9 cellular contexts compared by ENCODE assay signal in genomic region chr17:68197997-68198930, GRCh38. TPM values are rescaled to one million over a fixed set of nuclear protein-coding genes. Genes with fewer than 3 reads are reported as not detected.
DNase-seq lines count a peak whose midpoint lies in the region; ATAC-seq, FAIRE-seq and TF ChIP-seq lines count a peak whose summit lies in the region.
"Had no signal": no experiment of that assay in that cellular context is flagged by ENCODE, and none has a peak within 500 bp of the region (broad histone marks: within the 10 kb centered on the region; RNA-seq: fewer than 3 reads in every experiment).

No MANE protein-coding gene starts in this region.

- peak overlapping the region in 1 of 3 donors; percentile 74 for H3K27ac Mint-ChIP-seq in CD4-positive, CD25-positive, alpha-beta regulatory T cell
- H3K27ac Mint-ChIP-seq in naive thymus-derived CD8-positive, alpha-beta T cell: peak overlapping the region in 4 of 10 donors; percentile 25 to 70 (median 42)
- H3K27ac Mint-ChIP-seq in HFFc6: no peak overlapping the region

- H2AFZ ChIP-seq in GM12878 (ENCODE audit: control insufficient read depth, low read depth, low read length) (no peak overlapping the region), OCI-LY7 (ENCODE audit: low read length) (no peak overlapping the region)

- H3K9me2 ChIP-seq in OCI-LY7 (ENCODE audit: insufficient read depth, low read length): no peaks in the 10 kb centered on the region

- no peak for TF ChIP-seq EP300 in GM12878 (IDR thresholded peaks at IDR 0.05; ENCODE audit: borderline replicate concordance in 1 of 2, control insufficient read depth in 1 of 2, low read depth in 2 of 2, low read length in 2 of 2)

- H4K20me1 ChIP-seq in GM12878 (ENCODE audit: control insufficient read depth, insufficient read depth) (no peaks in the 10 kb centered on the region), OCI-LY7 (ENCODE audit: insufficient read depth, low read length) (0 out of 2 replicates have a peak, but pooled peaks cover 4% of the 10 kb centered on the region)

- BruUV-seq in GM12878 (replicated peaks; lab: Mats Ljungman, UMichigan) (no TSS peak), OCI-LY7 (replicated peaks; lab: Mats Ljungman, UMichigan) (no TSS peak)

- H3K27ac ChIP-seq in CD4-positive, CD25-positive, alpha-beta regulatory T cell (ENCODE audit: insufficient read depth, low read length, poor library complexity, severe bottlenecking): no peak overlapping the region
- H3K27ac ChIP-seq in HUES6 (ENCODE audit: low read depth, low read length) (no peak overlapping the region), GM12878 (ENCODE audit: control insufficient read depth, insufficient read depth) (no peak overlapping the region), OCI-LY7 (ENCODE audit: low read depth, low read length, poor library complexity, severe bottlenecking) (no peak overlapping the region)

- POLR2A ChIA-PET in GM12878 (lab: Charles Lee): interaction anchor here (1.3 kb wide), 1 partner anchor 18 kb away, joined by 5 read pairs; no protein-coding TSS in a partner anchor
- POLR2A ChIA-PET in naive thymus-derived CD8-positive, alpha-beta T cell (lab: Charles Lee): interaction anchor here (0.5 to 14.4 kb wide), 5 partner anchors 15 to 201 kb away, joined by 3 to 224 read pairs (median 4); no protein-coding TSS in a partner anchor
- POLR2A ChIA-PET in OCI-LY7 (lab: Charles Lee): interaction anchor here (9.9 kb wide), 1 partner anchor 16 kb away, joined by 72 read pairs; no protein-coding TSS in a partner anchor

- in situ Hi-C loops in GM12878 (cut with MboI): no loop called here

- H3K79me2 ChIP-seq in GM12878 (ENCODE audit: control insufficient read depth, insufficient read depth, low read length) (no peaks in the 10 kb centered on the region), OCI-LY7 (ENCODE audit: insufficient read depth, low read depth, low read length) (peaks cover 15% of the 10 kb centered on the region)

- CTCF ChIA-PET in GM12878 (lab: Yijun Ruan, JAX): interaction anchor here (1.1 to 3.6 kb wide), 4 partner anchors 13 to 237 kb away, joined by 3 to 90 read pairs (median 6); no protein-coding TSS in a partner anchor
- CTCF ChIA-PET in OCI-LY7 (lab: Charles Lee; ENCODE audit: unreplicated experiment): no interaction called here

- peaks cover under 1 to 48% (median 15%) of the 10 kb centered on the region in 4 donors for H3K4me1 Mint-ChIP-seq in CD4-positive, CD25-positive, alpha-beta regulatory T cell
- H3K4me1 Mint-ChIP-seq in naive thymus-derived CD8-positive, alpha-beta T cell: peaks cover 11 to 43% (median 33%) of the 10 kb centered on the region in 4 donors
- peaks cover 10% of the 10 kb centered on the region for H3K4me1 Mint-ChIP-seq in HFFc6 (ENCODE audit: low read depth)

- no peak overlapping the region for H3K9ac ChIP-seq in HUES6 (ENCODE audit: low read length)
- no peak overlapping the region for H3K9ac ChIP-seq in GM12878 (ENCODE audit: control insufficient read depth, insufficient read depth, low read length)

- ATAC-seq in CD4-positive, CD25-positive, alpha-beta regulatory T cell (ENCODE audit: low read depth in 2 of 2): no peak
- ATAC-seq in GM12878: peak; percentile 18
- peak in 1 of 2 donors; percentile 16 for ATAC-seq in naive thymus-derived CD8-positive, alpha-beta T cell

- H3K27me3 ChIP-seq in CD4-positive, CD25-positive, alpha-beta regulatory T cell (ENCODE audit: control insufficient read depth, insufficient read depth, low read length): no peaks in the 10 kb centered on the region
- H3K27me3 ChIP-seq in HUES6 (ENCODE audit: control insufficient read depth, insufficient read depth, low read length) (peaks cover 98% of the 10 kb centered on the region), GM12878 (replicated peaks in 1 of 2; ENCODE audit: control insufficient read depth in 2 of 2, insufficient read depth in 2 of 2, low read length in 1 of 2) (peaks cover 19 to 26% of the 10 kb centered on the region in 2 experiments; a peak in 3 of 4 replicates)

- FAIRE-seq in GM12878 (lab: Jason Lieb, UNC): no peak

- SMC1A ChIA-PET in GM12878 (lab: Charles Lee; ENCODE audit: uncharacterized antibody, unreplicated experiment): interaction anchor here (1.1 to 5.3 kb wide), 3 partner anchors 14 to 95 kb away, joined by 3 to 60 read pairs (median 6); no protein-coding TSS in a partner anchor

- DNase-seq in CD4-positive, CD25-positive, alpha-beta regulatory T cell: peak in 1 of 3 donors; percentile 29
- no peak for DNase-seq in GM12878 (ENCODE audit: low read depth, low spot score)
- DNase-seq in naive thymus-derived CD8-positive, alpha-beta T cell: peak in 2 of 10 donors; percentile 19 to 21
- no peak for DNase-seq in DMS153 treated with DMSO at 0.1 percent for 48 hours (lab: John Stamatoyannopoulos, UW; ENCODE audit: unreplicated experiment)
- DNase-seq in HFFc6: no peak
- no peak for DNase-seq in NCI-H2227 treated with DMSO at 0.1 percent for 48 hours (lab: John Stamatoyannopoulos, UW)
- no peak for DNase-seq in OCI-LY7 (ENCODE audit: low spot score)
- DNase-seq: NCI-H1417 treated with DMSO at 0.1 percent for 48 hours had no signal

- peak overlapping the region; percentile 57 for H3K4me3 ChIP-seq in CD4-positive, CD25-positive, alpha-beta regulatory T cell (ENCODE audit: low read depth, low read length)
- H3K4me3 ChIP-seq in HUES6 (ENCODE audit: low read depth, low read length) (peak overlapping the region; percentile 59), GM12878 (no peak overlapping the region; the same call in 1 of the 2 replicates), OCI-LY7 (ENCODE audit: low read depth, low read length, poor library complexity, severe bottlenecking) (no peak overlapping the region)

- peaks cover 56% of the 10 kb centered on the region for H3K4me1 ChIP-seq in CD4-positive, CD25-positive, alpha-beta regulatory T cell (ENCODE audit: control insufficient read depth, insufficient read depth, low read length, poor library complexity, severe bottlenecking)
- peaks cover 30% of the 10 kb centered on the region for H3K4me1 ChIP-seq in HUES6 (ENCODE audit: control insufficient read depth, insufficient read depth, low read length)
- peaks cover 37% of the 10 kb centered on the region for H3K4me1 ChIP-seq in GM12878 (ENCODE audit: control insufficient read depth, insufficient read depth, low read length)
- H3K4me1 ChIP-seq in OCI-LY7 (ENCODE audit: insufficient read depth, low read length, poor library complexity, severe bottlenecking): peaks cover 43% of the 10 kb centered on the region

- TF ChIP-seq POLR2A in GM12878 (IDR thresholded peaks at IDR 0.05; ENCODE audit: low read depth, low read length): no peak

- intact Hi-C loops in GM12878 (cut with micrococcal nuclease; ENCODE audit: unreplicated experiment) (no loop called here), OCI-LY7 (cut with micrococcal nuclease; ENCODE audit: unreplicated experiment) (no loop called here)

- H3K36me3 ChIP-seq in CD4-positive, CD25-positive, alpha-beta regulatory T cell (ENCODE audit: control insufficient read depth, insufficient read depth, low read length): no peaks in the 10 kb centered on the region
- H3K36me3 ChIP-seq in HUES6 (ENCODE audit: control insufficient read depth, insufficient read depth, low read length) (no peaks in the 10 kb centered on the region), GM12878 (ENCODE audit: control insufficient read depth in 2 of 2, insufficient read depth in 2 of 2, low read length in 1 of 2) (no peaks in the 10 kb centered on the region), OCI-LY7 (ENCODE audit: insufficient read depth, low read length) (peaks cover 50% of the 10 kb centered on the region)

- peaks cover 43% of the 10 kb centered on the region for H3K27me3 Mint-ChIP-seq in CD4-positive, CD25-positive, alpha-beta regulatory T cell
- peaks cover 5 to 44% (median 11%) of the 10 kb centered on the region in 5 donors for H3K27me3 Mint-ChIP-seq in naive thymus-derived CD8-positive, alpha-beta T cell
- H3K27me3 Mint-ChIP-seq in HFFc6 (ENCODE audit: insufficient read depth): peaks cover 40% of the 10 kb centered on the region

- peak overlapping the region; percentile 90 for H3K4me2 ChIP-seq in GM12878 (ENCODE audit: control insufficient read depth, insufficient read depth)
- no peak overlapping the region for H3K4me2 ChIP-seq in OCI-LY7 (ENCODE audit: low read length)

- RAD21 ChIA-PET in GM12878 (lab: Charles Lee; ENCODE audit: unreplicated experiment): interaction anchor here (2.7 kb wide), 1 partner anchor 14 kb away, joined by 23 read pairs; no protein-coding TSS in a partner anchor

- no peaks in the 10 kb centered on the region for H3K36me3 Mint-ChIP-seq in CD4-positive, CD25-positive, alpha-beta regulatory T cell
- no peaks in the 10 kb centered on the region for H3K36me3 Mint-ChIP-seq in naive thymus-derived CD8-positive, alpha-beta T cell
- H3K36me3 Mint-ChIP-seq in HFFc6 (ENCODE audit: low read depth): no peaks in the 10 kb centered on the region

- H3K9me3 Mint-ChIP-seq in CD4-positive, CD25-positive, alpha-beta regulatory T cell: no peaks in the 10 kb centered on the region
- H3K9me3 Mint-ChIP-seq in naive thymus-derived CD8-positive, alpha-beta T cell: no peaks in the 10 kb centered on the region
- no peaks in the 10 kb centered on the region for H3K9me3 Mint-ChIP-seq in HFFc6

- 32% methylated on average over 49 of the region's 61 CpGs for WGBS in GM12878 (ENCODE audit: insufficient coverage, insufficient replicate concordance, low lambda C conversion rate, missing lambda C conversion rate)

- H3K9me3 ChIP-seq in CD4-positive, CD25-positive, alpha-beta regulatory T cell (ENCODE audit: control insufficient read depth in 2 of 2, low read length in 2 of 2): no peaks in the 10 kb centered on the region
- H3K9me3 ChIP-seq in HUES6 (ENCODE audit: control insufficient read depth, insufficient read depth, low read depth, low read length) (no peaks in the 10 kb centered on the region), GM12878 (replicated peaks; ENCODE audit: control insufficient read depth, insufficient read depth, low read length) (no peaks in the 10 kb centered on the region; the same call in 2 of the 3 replicates), OCI-LY7 (ENCODE audit: low read length) (no peaks in the 10 kb centered on the region)

- no peak for TF ChIP-seq RAD21 in GM12878 (IDR thresholded peaks at IDR 0.05; ENCODE audit: insufficient read depth, low read depth, low read length)

- no peak for TF ChIP-seq CTCF in GM12878 (IDR thresholded peaks at IDR 0.05 in 2 of 3, conservative IDR thresholded peaks at IDR 0.05 in 1 of 3; ENCODE audit: control insufficient read depth in 2 of 3, extremely low read depth in 1 of 3, insufficient read depth in 1 of 3, low read depth in 3 of 3, low read length in 3 of 3)
- no peak for TF ChIP-seq CTCF in HFFc6 (IDR thresholded peaks at IDR 0.05)
- TF ChIP-seq CTCF in OCI-LY7 (conservative IDR thresholded peaks at IDR 0.05; ENCODE audit: low read length): no peak

- peak overlapping the region; percentile 78 to 90 (median 84) for H3K4me3 Mint-ChIP-seq in CD4-positive, CD25-positive, alpha-beta regulatory T cell
- H3K4me3 Mint-ChIP-seq in naive thymus-derived CD8-positive, alpha-beta T cell: peak overlapping the region; percentile 62 to 82 (median 78)
- H3K4me3 Mint-ChIP-seq in HFFc6: no peak overlapping the region

RNA-seq across cellular contexts. Expression of gene AMZ2, which starts 49.6 kb away (rescaled TPM):
- total RNA-seq in CD4-positive, CD25-positive, alpha-beta regulatory T cell: 58.6 TPM
- 100 to 1,000 TPM; 102 to 116 (median 114) TPM for polyA plus RNA-seq in CD4-positive, CD25-positive, alpha-beta regulatory T cell
- total RNA-seq in GM12878 (2013; cell fraction: nucleolus; rRNA removed): 37.2 and 37.7 TPM in 2 replicates
- 85.7 and 95.9 TPM in 2 replicates for total RNA-seq in GM12878 (2014; rRNA removed)
- 101 and 104 TPM in 2 replicates for total RNA-seq in GM12878 (2014; rRNA removed; fragmentation: Illumina TruSeq; extraction: Trizol)
- total RNA-seq in GM12878 (2021): 80.4 and 87.7 TPM in 2 replicates
- 62.4 TPM for polyA plus RNA-seq in GM12878 (2011; ENCODE audit: low read depth)
- 125 and 185 TPM in 2 replicates for polyA plus RNA-seq in GM12878 (2011; rRNA removed)
- 70.6 and 83.1 TPM in 2 replicates for polyA plus RNA-seq in GM12878 (2011; cell fraction: cytosol; rRNA removed)
- polyA plus RNA-seq in GM12878 (2011; cell fraction: nucleus; rRNA removed): 64.0 and 81.7 TPM in 2 replicates
- polyA plus RNA-seq in GM12878 (2012): 65.3 and 84.1 TPM in 2 replicates
- 169 and 200 TPM in 2 replicates for polyA plus RNA-seq in GM12878 (2014; fragmentation: Illumina TruSeq; extraction: Trizol)
- 100 to 1,000 TPM; 127 to 135 TPM for polyA plus RNA-seq in GM12878 (2014; fragmentation: Nextera tagmentation; extraction: Ambion mirVana)
- polyA plus RNA-seq in GM12878 (2014; rRNA removed): 67.4 and 79.1 TPM in 2 replicates
- 100 to 1,000 TPM; 182 to 189 TPM for polyA plus RNA-seq in GM12878 (2016; fragmentation: Nextera tagmentation; extraction: Ambion mirVana)
- 40.2 and 51.5 TPM in 2 replicates for polyA minus RNA-seq in GM12878 (2011; rRNA and poly(A)+ RNA removed)
- polyA minus RNA-seq in GM12878 (2011; cell fraction: cytosol; rRNA and poly(A)+ RNA removed): 12.5 and 15.9 TPM in 2 replicates
- 20.1 and 27.3 TPM in 2 replicates for polyA minus RNA-seq in GM12878 (2011; cell fraction: nucleus; rRNA and poly(A)+ RNA removed)
- total RNA-seq in naive thymus-derived CD8-positive, alpha-beta T cell: 10 to 100 TPM; 72.4 to 72.7 TPM
- 100 to 1,000 TPM in 1 of 3 donors, 10 to 100 TPM in 2; 89.0 to 125 (median 94.6) TPM for polyA plus RNA-seq in naive thymus-derived CD8-positive, alpha-beta T cell
- total RNA-seq in HFFc6 (2021; fragmentation: NEBNext Ultra II Directional; extraction: Animal tissue kit (Norgen Biotek cat#: 25700)): 100 to 1,000 TPM; 108 to 127 (median 123) TPM
- total RNA-seq in OCI-LY7 (2014; rRNA removed; shearing (Covaris generic)): 105 and 117 TPM in 2 replicates
- total RNA-seq in OCI-LY7 (2022): 248 and 285 TPM in 2 replicates

Comparison
In these comparisons a context has a peak if more than half of its experiments do, and no peak if none do; other contexts are left out.
1. H3K4me3 ChIP-seq: peak in CD4-positive, CD25-positive, alpha-beta regulatory T cell (single experiment) and HUES6 (single experiment); none in GM12878 (single experiment) and OCI-LY7 (single experiment).